22 cellular contexts compared by ENCODE assay signal in the genomic region with DNA sequence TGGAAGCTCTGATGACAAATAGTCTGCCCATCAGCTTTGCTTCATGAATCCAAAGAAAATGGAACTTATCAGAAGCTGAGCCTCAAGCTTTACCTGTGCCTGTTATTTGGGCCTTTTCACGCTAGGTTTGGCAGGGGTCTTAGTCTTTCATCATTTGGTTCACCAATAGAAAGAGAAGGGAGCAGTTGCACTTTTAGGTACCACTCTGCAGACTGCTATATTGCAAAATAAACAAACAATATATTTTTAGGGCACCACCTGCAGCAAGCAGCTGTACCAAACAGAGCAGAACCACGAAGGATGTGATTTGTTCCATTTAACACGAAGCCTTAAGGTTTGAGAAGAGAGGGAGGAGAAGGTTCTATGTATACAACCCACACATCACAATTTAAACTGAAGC.
DNase-seq lines count a peak whose midpoint lies in the region; ATAC-seq lines count a peak whose summit lies in the region.
"Had no signal": no experiment of that assay in that cellular context is flagged by ENCODE, and none has a peak within 500 bp of the region (broad histone marks: within the 10 kb centered on the region; RNA-seq: fewer than 3 reads in every experiment).

No MANE protein-coding gene starts in this region.

- no peaks in the 10 kb centered on the region for H3K79me2 ChIP-seq in mesendoderm (ENCODE audit: control insufficient read depth, insufficient read depth, low read length)

- no peak for ATAC-seq in left colon
- ATAC-seq: A549; activated T-cell treated with anti-CD3 and anti-CD28 coated beads, Interleukin-2, amount 50 U/mL, for 4 hours; esophagus mucosa; left cardiac atrium had no signal

- peak overlapping the region; percentile 23 for H3K27ac ChIP-seq in urinary bladder (ENCODE audit: low read depth)
- H3K27ac ChIP-seq in mesendoderm (ENCODE audit: low read depth, low read length) = no peak overlapping the region
- H3K27ac ChIP-seq: A549, adrenal gland, HL-60, skin epidermis, suprapubic skin had no signal

- H3K9ac ChIP-seq in mesendoderm (ENCODE audit: low read length) = no peak overlapping the region
- H3K9ac ChIP-seq: SK-N-SH had no signal

- CTCF ChIA-PET in activated naive CD4-positive, alpha-beta T cell treated with anti-CD3 and anti-CD28 coated beads for 36 hours (lab: Charles Lee) = no interaction called here

- no peak overlapping the region for H3K18ac ChIP-seq in mesendoderm (ENCODE audit: low read length)

- H3K27me3 ChIP-seq in mesendoderm (ENCODE audit: insufficient read depth, low read length, poor library complexity) = no peaks in the 10 kb centered on the region
- H3K27me3 ChIP-seq: adrenal gland, suprapubic skin had no signal

- no peak overlapping the region for H4K5ac ChIP-seq in mesendoderm (ENCODE audit: low read length)

- intact Hi-C loops in left colon (cut with DNase I, micrococcal nuclease) = no loop called here
- intact Hi-C loops in activated naive CD4-positive, alpha-beta T cell treated with anti-CD3 and anti-CD28 coated beads for 36 hours (cut with micrococcal nuclease) = no loop called here

- H3K23ac ChIP-seq in mesendoderm (ENCODE audit: low read length) = no peak overlapping the region

- H3K4me3 ChIP-seq in urinary bladder (ENCODE audit: low read depth, low read length) (no peak overlapping the region), mesendoderm (ENCODE audit: low read length) (no peak overlapping the region)
- H3K4me3 ChIP-seq: A549, adrenal gland, skin epidermis, suprapubic skin had no signal

- no peak overlapping the region for H2BK15ac ChIP-seq in mesendoderm (replicated peaks; ENCODE audit: low read depth)

- no peak overlapping the region for H3K56ac ChIP-seq in mesendoderm (ENCODE audit: low read length)

- no peak overlapping the region for H3K27ac Mint-ChIP-seq in activated naive CD4-positive, alpha-beta T cell treated with anti-CD3 and anti-CD28 coated beads for 36 hours

- no peak overlapping the region for H4K8ac ChIP-seq in mesendoderm (ENCODE audit: low read depth, low read length)

- H3K4ac ChIP-seq in mesendoderm (ENCODE audit: low read depth, low read length) = no peak overlapping the region

- H3K79me1 ChIP-seq in mesendoderm (ENCODE audit: low read length) = no peaks in the 10 kb centered on the region

- no peaks in the 10 kb centered on the region for H3K4me1 Mint-ChIP-seq in activated naive CD4-positive, alpha-beta T cell treated with anti-CD3 and anti-CD28 coated beads for 36 hours (ENCODE audit: low read depth)

- H2BK120ac ChIP-seq in mesendoderm (ENCODE audit: low read depth, low read length) = no peak overlapping the region

- DNase-seq in NCI-H510A treated with DMSO at 0.1 percent for 48 hours (lab: John Stamatoyannopoulos, UW) (peak; percentile 43), NCI-H510A (lab: John Stamatoyannopoulos, UW) (no peak), NCI-H187 (lab: John Stamatoyannopoulos, UW) (peak; percentile 65 to 81), NCI-H748 treated with DMSO at 0.1 percent for 48 hours (lab: John Stamatoyannopoulos, UW) (peak; percentile 33), mesendoderm (no peak), left colon (no peak)
- no peak for DNase-seq in activated naive CD4-positive, alpha-beta T cell treated with anti-CD3 and anti-CD28 coated beads for 36 hours
- DNase-seq: activated CD4-positive, alpha-beta T cell treated with anti-CD3 and anti-CD28 coated beads for 4 hours; activated T-cell treated with anti-CD3 and anti-CD28 coated beads, Interleukin-2, amount 50 U/mL, for 4 hours; adrenal gland; foreskin melanocyte; Karpas-422; left cardiac atrium; RPMI8226; SK-N-SH; T-helper 2 cell had no signal

- H3K4me1 ChIP-seq in urinary bladder (ENCODE audit: insufficient read depth) (no peaks in the 10 kb centered on the region), mesendoderm (ENCODE audit: control insufficient read depth, low read depth, low read length) (no peaks in the 10 kb centered on the region)
- H3K4me1 ChIP-seq: A549, adrenal gland, suprapubic skin had no signal

- H3K27me3 Mint-ChIP-seq in activated naive CD4-positive, alpha-beta T cell treated with anti-CD3 and anti-CD28 coated beads for 36 hours (ENCODE audit: low read depth) = no peaks in the 10 kb centered on the region

- no peaks in the 10 kb centered on the region for H3K36me3 Mint-ChIP-seq in activated naive CD4-positive, alpha-beta T cell treated with anti-CD3 and anti-CD28 coated beads for 36 hours (ENCODE audit: low read depth)

- H3K9me3 Mint-ChIP-seq in activated naive CD4-positive, alpha-beta T cell treated with anti-CD3 and anti-CD28 coated beads for 36 hours = no peaks in the 10 kb centered on the region

- WGBS in urinary bladder = 67% methylated on average over 3 of the region's 3 CpGs
- no CpG with 5 or more reads among the region's 3 CpGs for WGBS in mesendoderm (ENCODE audit: extremely low coverage, insufficient coverage, low lambda C conversion rate)

- H3K4me2 ChIP-seq in mesendoderm (ENCODE audit: low read length) = no peak overlapping the region
- H3K4me2 ChIP-seq: A549, SK-N-SH had no signal

- no peak overlapping the region for H2BK5ac ChIP-seq in mesendoderm (ENCODE audit: low read length)

- no peak overlapping the region for H3K4me3 Mint-ChIP-seq in activated naive CD4-positive, alpha-beta T cell treated with anti-CD3 and anti-CD28 coated beads for 36 hours
- H3K4me3 Mint-ChIP-seq: activated T-cell treated with anti-CD3 and anti-CD28 coated beads, Interleukin-2, amount 50 U/mL, for 4 hours had no signal

- H3K36me3 ChIP-seq in urinary bladder (ENCODE audit: insufficient read depth) (no peaks in the 10 kb centered on the region), mesendoderm (ENCODE audit: control insufficient read depth, insufficient read depth, low read length) (no peaks in the 10 kb centered on the region)
- H3K36me3 ChIP-seq: adrenal gland, suprapubic skin had no signal

- H2AK5ac ChIP-seq in mesendoderm (ENCODE audit: low read length) = no peak overlapping the region

Comparison
In these comparisons a context has a peak if more than half of its experiments do, and no peak if none do; other contexts are left out.
1. DNase-seq: peak in NCI-H510A treated with DMSO at 0.1 percent for 48 hours (single experiment), NCI-H187 (2 of 2) and NCI-H748 treated with DMSO at 0.1 percent for 48 hours (single experiment); none in NCI-H510A (single experiment), mesendoderm (single experiment), left colon (0 of 2) and activated naive CD4-positive, alpha-beta T cell treated with anti-CD3 and anti-CD28 coated beads for 36 hours (single experiment).